In genomic region chr5:10577371-10578291, GRCh38 we compare ENCODE assay signal across 8 cellular contexts. TPM values are rescaled to one million over a fixed set of nuclear protein-coding genes. Genes with fewer than 3 reads are reported as not detected.
DNase-seq lines count a peak whose midpoint lies in the region; ATAC-seq, FAIRE-seq and TF ChIP-seq lines count a peak whose summit lies in the region.

No MANE protein-coding gene starts in this region.

- ATAC-seq in GM21825 (IDR thresholded peaks at IDR 0.05; ENCODE audit: unreplicated experiment) (peak; percentile 51), Panc1 (peak; percentile 59), lung (ENCODE audit: insufficient read depth, low FRiP score) (no peak)
- no peak for ATAC-seq in CD4-positive, alpha-beta T cell (ENCODE audit: poor library complexity)

- no peak for TF ChIP-seq CTCF in GM12865 (IDR thresholded peaks at IDR 0.05; ENCODE audit: insufficient read depth, low read depth, low read length, missing control alignments)
- TF ChIP-seq CTCF in Panc1 (IDR thresholded peaks at IDR 0.05) = no peak
- TF ChIP-seq CTCF in lung (IDR thresholded peaks at IDR 0.05; ENCODE audit: control extremely low read depth, extremely low read depth) = no peak
- no peak for TF ChIP-seq CTCF in glutamatergic neuron (IDR thresholded peaks at IDR 0.05; ENCODE audit: partially characterized antibody, unreplicated experiment)
- no peak for TF ChIP-seq CTCF in D721Med (IDR thresholded peaks at IDR 0.05; ENCODE audit: insufficient read depth, missing control alignments)
- TF ChIP-seq CTCF in CD4-positive, alpha-beta T cell (IDR thresholded peaks at IDR 0.05) = no peak

- CTCF ChIA-PET in Panc1 (lab: Charles Lee) = interaction anchor here (0.6 to 0.7 kb wide), 2 partner anchors 48 to 220 kb away, joined by 3 to 5 read pairs; no protein-coding TSS in a partner anchor
- CTCF ChIA-PET in CD4-positive, alpha-beta T cell (lab: Charles Lee) = no interaction called here

- no peaks in the 10 kb centered on the region for H3K27me3 ChIP-seq in Panc1 (ENCODE audit: control insufficient read depth, insufficient read depth, low read length)
- no peaks in the 10 kb centered on the region for H3K27me3 ChIP-seq in lung (ENCODE audit: control insufficient read depth, insufficient read depth)
- H3K27me3 ChIP-seq in CD4-positive, alpha-beta T cell (ENCODE audit: control insufficient read depth, insufficient read depth, low read length) = no peaks in the 10 kb centered on the region

- peaks cover 14% of the 10 kb centered on the region for H3K4me1 Mint-ChIP-seq in glutamatergic neuron (ENCODE audit: low read depth, unreplicated experiment)
- H3K4me1 Mint-ChIP-seq in CD4-positive, alpha-beta T cell (ENCODE audit: low read depth) = peaks cover 20% of the 10 kb centered on the region

- 54 to 57% methylated on average over 18 of the region's 18 CpGs for WGBS in lung, 2 donors

- no peak overlapping the region for H3K4me3 Mint-ChIP-seq in glutamatergic neuron (ENCODE audit: unreplicated experiment)
- no peak overlapping the region for H3K4me3 Mint-ChIP-seq in CD4-positive, alpha-beta T cell

- no peak overlapping the region for H3K27ac Mint-ChIP-seq in glutamatergic neuron (ENCODE audit: unreplicated experiment)
- no peak overlapping the region for H3K27ac Mint-ChIP-seq in CD4-positive, alpha-beta T cell

- H3K36me3 ChIP-seq in Panc1 (ENCODE audit: control insufficient read depth, insufficient read depth, low read length) = no peaks in the 10 kb centered on the region
- H3K36me3 ChIP-seq in lung (ENCODE audit: control insufficient read depth in 2 of 2, insufficient read depth in 2 of 2, low read length in 2 of 2) = no peaks in the 10 kb centered on the region

- H3K9me3 Mint-ChIP-seq in glutamatergic neuron (ENCODE audit: unreplicated experiment) = peaks cover 4% of the 10 kb centered on the region
- H3K9me3 Mint-ChIP-seq in CD4-positive, alpha-beta T cell = no peaks in the 10 kb centered on the region

- DNase-seq in GM12865 (ENCODE audit: low read depth) (peak; percentile 73), Panc1 (ENCODE audit: low read depth, low spot score) (no peak), lung (ENCODE audit: low spot score) (no peak), glutamatergic neuron (no peak), NCI-H146 (lab: John Stamatoyannopoulos, UW) (no peak), D721Med (ENCODE audit: insufficient read length, low spot score) (no peak)
- no peak for DNase-seq in CD4-positive, alpha-beta T cell

- H3K27me3 Mint-ChIP-seq in glutamatergic neuron (ENCODE audit: unreplicated experiment) = peaks cover 5% of the 10 kb centered on the region
- no peaks in the 10 kb centered on the region for H3K27me3 Mint-ChIP-seq in CD4-positive, alpha-beta T cell

- intact Hi-C loops in Panc1 (cut with micrococcal nuclease; ENCODE audit: unreplicated experiment) = no loop called here
- intact Hi-C loops in CD4-positive, alpha-beta T cell (cut with DNase I, micrococcal nuclease) = no loop called here

- H3K27ac ChIP-seq in Panc1 (ENCODE audit: low read length) = peak overlapping the region; percentile 8; the same call in 1 of the 2 replicates
- peak overlapping the region; percentile 26 to 49 for H3K27ac ChIP-seq in lung (ENCODE audit: low read depth in 1 of 2, low read length in 1 of 2)
- H3K27ac ChIP-seq in CD4-positive, alpha-beta T cell (ENCODE audit: low read depth, low read length) = no peak overlapping the region

- no TSS peak for BruUV-seq in Panc1 (replicated peaks; lab: Mats Ljungman, UMichigan)

- FAIRE-seq in D721Med (lab: Jason Lieb, UNC) = no peak

- H3K36me3 Mint-ChIP-seq in glutamatergic neuron (ENCODE audit: unreplicated experiment) = peaks cover 4% of the 10 kb centered on the region
- H3K36me3 Mint-ChIP-seq in CD4-positive, alpha-beta T cell (ENCODE audit: low read depth) = no peaks in the 10 kb centered on the region

- in situ Hi-C loops in Panc1 (cut with HindIII; ENCODE audit: low pct_unique_long_range_greater_than_20kb, low sequenced_read_pairs) = no loop called here

- POLR2A ChIA-PET in Panc1 (lab: Charles Lee) = no interaction called here
- POLR2A ChIA-PET in CD4-positive, alpha-beta T cell (lab: Charles Lee) = no interaction called here

- H3K4me1 ChIP-seq in Panc1 (ENCODE audit: control insufficient read depth, insufficient read depth, low read length) = peaks cover 13% of the 10 kb centered on the region
- H3K4me1 ChIP-seq in lung (ENCODE audit: control insufficient read depth in 2 of 2, insufficient read depth in 2 of 2, low read length in 2 of 2) = peaks cover 12 to 17% of the 10 kb centered on the region in 2 donors

- H3K9me3 ChIP-seq in Panc1 (ENCODE audit: control insufficient read depth, insufficient read depth, low read depth, low read length) (no peaks in the 10 kb centered on the region), lung (ENCODE audit: control insufficient read depth in 2 of 2, insufficient read depth in 1 of 2, low read length in 1 of 2) (no peaks in the 10 kb centered on the region)
- H3K9me3 ChIP-seq in CD4-positive, alpha-beta T cell (ENCODE audit: control insufficient read depth, low read length) = no peaks in the 10 kb centered on the region

- H3K4me3 ChIP-seq in GM12865 (ENCODE audit: low read depth, low read length) = peak overlapping the region; percentile 38
- no peak overlapping the region for H3K4me3 ChIP-seq in Panc1 (ENCODE audit: low read depth in 2 of 2, low read length in 2 of 2)
- H3K4me3 ChIP-seq in lung = no peak overlapping the region

RNA-seq across cellular contexts. Expression of gene ANKRD33B, which starts 13.8 kb away (rescaled TPM):
- total RNA-seq in Panc1 (2021; ENCODE audit: unreplicated experiment) = 19.1 TPM
- 7.7 TPM for polyA plus RNA-seq in Panc1 (2012; ENCODE audit: insufficient read length)
- total RNA-seq in lung = 1 to 10 TPM; 2.2 to 6.3 TPM
- 1 to 10 TPM; 1.0 to 2.0 TPM for polyA plus RNA-seq in lung
- total RNA-seq in glutamatergic neuron (ENCODE audit: unreplicated experiment) = 14.5 TPM
- 1 to 10 TPM in 1 of 2 experiments, under 1 TPM in 1; 0.99 to 1.3 TPM for total RNA-seq in CD4-positive, alpha-beta T cell

Comparison
In these comparisons a context has a peak if more than half of its experiments do, and no peak if none do; other contexts are left out.
1. ATAC-seq: peak in GM21825 (single experiment) and Panc1 (single experiment); none in lung (single experiment) and CD4-positive, alpha-beta T cell (single experiment).